Comparison of ENCODE assay signal across 8 cellular contexts in the genomic region with DNA sequence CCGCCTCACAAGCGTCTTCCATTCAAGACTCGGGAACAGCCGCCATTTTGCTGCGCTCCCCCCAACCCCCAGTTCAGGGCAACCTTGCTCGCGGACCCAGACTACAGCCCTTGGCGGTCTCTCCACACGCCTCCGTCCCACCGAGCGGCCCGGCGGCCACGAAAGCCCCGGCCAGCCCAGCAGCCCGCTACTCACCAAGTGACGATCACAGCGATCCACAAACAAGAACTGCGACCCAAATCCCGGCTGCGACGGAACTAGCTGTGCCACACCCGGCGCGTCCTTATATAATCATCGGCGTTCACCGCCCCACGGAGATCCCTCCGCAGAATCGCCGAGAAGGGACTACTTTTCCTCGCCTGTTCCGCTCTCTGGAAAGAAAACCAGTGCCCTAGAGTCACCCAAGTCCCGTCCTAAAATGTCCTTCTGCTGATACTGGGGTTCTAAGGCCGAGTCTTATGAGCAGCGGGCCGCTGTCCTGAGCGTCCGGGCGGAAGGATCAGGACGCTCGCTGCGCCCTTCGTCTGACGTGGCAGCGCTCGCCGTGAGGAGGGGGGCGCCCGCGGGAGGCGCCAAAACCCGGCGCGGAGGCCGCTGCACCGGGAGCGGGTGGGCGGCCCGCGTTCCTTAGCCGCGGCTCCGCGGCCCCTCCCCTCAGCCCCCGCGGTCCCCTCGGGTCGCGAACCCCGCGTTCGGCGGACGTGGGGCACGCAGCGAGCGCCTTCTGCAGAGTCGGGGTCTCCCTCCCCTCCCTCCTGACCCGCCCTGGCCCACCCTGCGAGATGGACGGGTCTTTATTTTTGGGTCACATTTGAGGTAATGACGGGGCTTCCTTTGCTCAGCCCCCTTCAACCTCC. TPM values are rescaled to one million over a fixed set of nuclear protein-coding genes. Genes with fewer than 3 reads are reported as not detected.
DNase-seq lines count a peak whose midpoint lies in the region; ATAC-seq and TF ChIP-seq lines count a peak whose summit lies in the region.

A gene (minus strand): TSS at position 259 of the 857 bp plus-strand sequence. CDS start 879 bp downstream, outside the sequence.

- H3K4me3 ChIP-seq in lower leg skin (ENCODE audit: low read depth, poor library complexity, severe bottlenecking): peak within 1 kb of the TSS; percentile 92

- peak in 1 of 3 donors; percentile 34 for TF ChIP-seq CTCF in lower leg skin (IDR thresholded peaks at IDR 0.05)

- TF ChIP-seq POLR2A in lower leg skin (IDR thresholded peaks at IDR 0.05): peak in 1 of 2 donors; percentile 100

- intact Hi-C loops in lower leg skin (cut with DNase I; ENCODE audit: low total_unique reads): loop anchor here (5.0 kb wide), 1 partner anchor 233 kb away; no protein-coding TSS in a partner anchor

- DNase-seq in activated CD4-positive, CD25-positive, alpha-beta regulatory T cell treated with anti-CD3 and anti-CD28 coated beads, Interleukin-2, amount 50 U/mL, for 72 hours: peak; percentile 88
- peak; percentile 84 for DNase-seq in dedifferentiated amniotic fluid mesenchymal stem cell (ENCODE audit: extremely low spot score)
- DNase-seq in lower leg skin (ENCODE audit: low spot score in 2 of 2): peak; percentile 92 to 99
- DNase-seq in stimulated activated CD4-positive, alpha-beta T cell treated with anti-CD3 and anti-CD28 coated beads, TNF-alpha, amount 100 ng/mL, for 1 hour (ENCODE audit: low read depth in 3 of 3, low spot score in 1 of 3): peak; percentile 81 to 87 (median 82)
- no peak for DNase-seq in NCI-H2196 (lab: John Stamatoyannopoulos, UW; ENCODE audit: unreplicated experiment)
- no peak for DNase-seq in Kasumi-1 (lab: John Stamatoyannopoulos, UW)

- ATAC-seq in GM18867 (IDR thresholded peaks at IDR 0.05; ENCODE audit: unreplicated experiment): peak; percentile 37
- ATAC-seq in HG03196 (IDR thresholded peaks at IDR 0.05; ENCODE audit: unreplicated experiment): peak; percentile 31

- WGBS in lower leg skin, 2 donors: 0 to 1% methylated on average over 58 to 65 of the region's 85 CpGs

RNA-seq across cellular contexts. Expression of the gene that starts here (rescaled TPM):
- total RNA-seq in lower leg skin: 1,000 to 10,000 TPM; 1,350 to 1,636 (median 1,452) TPM

Comparison
In these comparisons a context has a peak if more than half of its experiments do, and no peak if none do; other contexts are left out.
1. DNase-seq: peak in activated CD4-positive, CD25-positive, alpha-beta regulatory T cell treated with anti-CD3 and anti-CD28 coated beads, Interleukin-2, amount 50 U/mL, for 72 hours (single experiment), dedifferentiated amniotic fluid mesenchymal stem cell (single experiment), lower leg skin (2 of 2) and stimulated activated CD4-positive, alpha-beta T cell treated with anti-CD3 and anti-CD28 coated beads, TNF-alpha, amount 100 ng/mL, for 1 hour (3 of 3); none in NCI-H2196 (single experiment) and Kasumi-1 (0 of 2).